1 cellular context compared by ENCODE assay signal in the genomic region with DNA sequence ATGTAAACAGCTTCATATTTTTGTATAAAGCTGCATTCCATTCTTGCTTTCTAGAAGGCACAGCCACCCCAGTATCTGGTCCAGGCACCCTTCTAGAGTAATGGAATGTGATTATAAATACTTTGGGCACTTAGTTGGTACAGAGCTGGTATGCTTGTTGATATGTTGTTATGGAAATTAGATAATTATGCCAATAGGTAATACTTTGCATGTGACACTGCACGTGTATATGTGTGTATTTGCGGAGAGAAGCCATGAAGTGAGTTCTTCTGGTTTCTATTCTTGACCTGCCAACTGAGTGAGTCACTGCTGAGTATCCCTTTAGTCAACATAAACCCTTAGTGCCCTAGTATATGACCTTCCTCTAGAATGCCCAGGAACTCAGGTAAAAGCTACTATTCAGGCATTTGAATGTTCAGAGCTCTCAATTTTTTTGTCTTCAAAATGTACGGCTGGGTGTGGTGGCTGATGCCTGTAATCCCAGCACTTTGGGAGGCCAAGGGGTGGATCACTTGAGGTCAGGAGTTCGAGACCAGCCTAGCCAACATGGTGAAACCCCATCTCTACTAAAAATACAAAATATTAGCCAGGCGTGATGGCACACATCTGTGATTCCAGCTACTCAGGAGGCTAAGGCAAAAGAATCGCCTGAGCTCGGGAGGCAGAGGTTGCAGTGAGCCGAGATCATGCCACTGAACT.
A peak's percentile ranks its signal among the peaks of the same experiment; 100 is the strongest.
TF ChIP-seq lines count a peak whose summit lies in the region.

No MANE protein-coding gene starts in this region.

TF ChIP-seq in IMR-90, 13 proteins besides CTCF, POLR2A, EP300 and RAD21:
- TF ChIP-seq USF2 (IDR thresholded peaks at IDR 0.05; ENCODE audit: low read depth, low read length), result peak; percentile 69
- TF ChIP-seq CHD1 (IDR thresholded peaks at IDR 0.05; ENCODE audit: low read depth, low read length), result no peak
- TF ChIP-seq NFE2L2 (IDR thresholded peaks at IDR 0.05; ENCODE audit: low read depth, low read length), result no peak
- TF ChIP-seq RFX5 (IDR thresholded peaks at IDR 0.05; ENCODE audit: low read depth, low read length), result no peak
- TF ChIP-seq BHLHE40 (IDR thresholded peaks at IDR 0.05; ENCODE audit: low read depth, low read length), result peak; percentile 98
- no peak for TF ChIP-seq MAFK (IDR thresholded peaks at IDR 0.05; ENCODE audit: low read depth, low read length)
- TF ChIP-seq FOS (IDR thresholded peaks at IDR 0.05; ENCODE audit: low read depth, low read length), result peak; percentile 75
- no peak for TF ChIP-seq CEBPB (IDR thresholded peaks at IDR 0.05; ENCODE audit: low read depth, low read length)
- 0 out of 2 replicates have a peak, but pooled peaks have one; percentile 22 for TF ChIP-seq MXI1 (IDR thresholded peaks at IDR 0.05; ENCODE audit: borderline replicate concordance, low read depth, low read length)
- TF ChIP-seq SMC3 (IDR thresholded peaks at IDR 0.05; ENCODE audit: low read depth, low read length), result no peak
